ENCODE assay signal across 35 cellular contexts in genomic region chr2:233611284-233611683, GRCh38. TPM values are rescaled to one million over a fixed set of nuclear protein-coding genes. Genes with fewer than 3 reads are reported as not detected.
"Had no signal": no experiment of that assay in that cellular context is flagged by ENCODE, and none has a peak within 500 bp of the region (broad histone marks: within the 10 kb centered on the region; RNA-seq: fewer than 3 reads in every experiment).

No MANE protein-coding gene starts in this region.

- H3K36me3 Mint-ChIP-seq: mesothelial cell of epicardium had no signal

- H3K9me3 ChIP-seq: colonic mucosa, gastrocnemius medialis had no signal

- H3K27ac Mint-ChIP-seq: dendritic cell treated with granulocyte-macrophage colony-stimulating factor and Interleukin-4, amounts not matched to agents 40 ng/mL and 50 ng/mL, for 4 days; effector memory CD8-positive, alpha-beta T cell; endodermal cell; mesothelial cell of epicardium; naive B cell had no signal

- H3K27me3 ChIP-seq: colonic mucosa, esophagus squamous epithelium, gastrocnemius medialis, left lung had no signal

- H3K4me3 Mint-ChIP-seq: dendritic cell treated with granulocyte-macrophage colony-stimulating factor and Interleukin-4, amounts not matched to agents 40 ng/mL and 50 ng/mL, for 4 days; effector memory CD8-positive, alpha-beta T cell; endodermal cell; mesothelial cell of epicardium; naive B cell had no signal

- ATAC-seq: effector memory CD8-positive, alpha-beta T cell; esophagus mucosa; gastrocnemius medialis; heart right ventricle; left cardiac atrium; left lung; left ventricle myocardium superior; lower lobe of right lung; mucosa of descending colon had no signal

- H3K36me3 ChIP-seq: colonic mucosa, esophagus squamous epithelium, gastrocnemius medialis, heart right ventricle, left lung, lower lobe of right lung had no signal

- DNase-seq: colonic mucosa; cortex of kidney; effector CD8-positive, alpha-beta T cell; effector memory CD8-positive, alpha-beta T cell; endodermal cell; erythroblast; esophagus squamous epithelium; foreskin fibroblast; foreskin melanocyte; gastrocnemius medialis; glutamatergic neuron; head of caudate nucleus; heart right ventricle; hippocampal formation; left cardiac atrium; left lung; left ventricle myocardium superior; lower lobe of right lung; mesenchymal stem cell; mucosa of descending colon; naive B cell had no signal

- H3K4me3 ChIP-seq: colonic mucosa, esophagus squamous epithelium, gastrocnemius medialis, heart right ventricle, left lung, lower lobe of right lung, mucosa of descending colon had no signal

- H3K4me1 Mint-ChIP-seq: endodermal cell, mesothelial cell of epicardium, naive B cell had no signal

- FAIRE-seq: endometrium, islet of Langerhans, keratinocyte had no signal

- H3K27ac ChIP-seq: colonic mucosa, epithelial cell of prostate, esophagus squamous epithelium, gastrocnemius medialis, heart right ventricle, left lung, lower lobe of right lung had no signal

- H3K4me1 ChIP-seq: colonic mucosa, esophagus squamous epithelium, gastrocnemius medialis, heart right ventricle, left lung, lower lobe of right lung had no signal

RNA-seq across cellular contexts. Expression of gene UGT1A8, which starts 6.1 kb away (rescaled TPM):
- total RNA-seq: dermis microvascular lymphatic vessel endothelial cell, endodermal cell, gastrocnemius medialis, glomerular endothelial cell, kidney epithelial cell, left cardiac atrium, left lung, left ventricle myocardium superior, lower leg skin, lower lobe of right lung, lung microvascular endothelial cell, mesenteric fat pad, mesothelial cell of epicardium, myocyte had no signal
- polyA plus RNA-seq: heart right ventricle had no signal

RNA-seq across cellular contexts. Expression of gene UGT1A10, which starts 25.0 kb away (rescaled TPM):
- total RNA-seq: dermis microvascular lymphatic vessel endothelial cell, glomerular endothelial cell, heart right ventricle, kidney epithelial cell, left cardiac atrium, left lung, left ventricle myocardium superior, lower lobe of right lung, lung microvascular endothelial cell, mesenteric fat pad, mesothelial cell of epicardium, myocyte had no signal
- polyA plus RNA-seq: heart right ventricle had no signal
